In the genomic region with DNA sequence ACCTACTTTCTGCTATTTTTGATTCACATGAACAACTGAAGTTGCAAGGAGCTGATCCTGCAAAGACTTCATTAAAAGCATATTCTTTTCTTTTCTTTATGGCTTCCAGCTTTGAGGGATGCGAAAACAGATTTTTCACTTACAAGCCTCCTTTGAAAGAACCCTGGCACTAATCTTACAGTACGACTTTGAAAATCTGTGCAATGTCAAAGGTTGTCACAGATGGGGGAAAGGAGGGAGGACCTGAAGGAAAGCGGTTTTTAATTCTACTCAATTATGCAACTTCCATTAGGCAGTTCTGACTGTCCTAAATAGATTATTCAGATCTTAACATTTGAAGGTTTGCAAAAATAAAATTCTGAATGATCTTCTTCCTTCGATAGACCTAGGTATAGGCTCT, we compare ENCODE assay signal across 16 cellular contexts.
"Had no signal": no experiment of that assay in that cellular context is flagged by ENCODE, and none has a peak within 500 bp of the region (broad histone marks: within the 10 kb centered on the region; RNA-seq: fewer than 3 reads in every experiment).

No MANE protein-coding gene starts in this region.

- H3K4me1 ChIP-seq: breast epithelium, testis had no signal

- H3K27ac ChIP-seq: breast epithelium, hepatocyte, skin epidermis, testis, VCaP had no signal

- H3K9me3 ChIP-seq: breast epithelium, testis had no signal

- H3K79me2 ChIP-seq: hepatocyte had no signal

- H3K36me3 ChIP-seq: breast epithelium had no signal

- H3K4me3 ChIP-seq: breast epithelium, hepatocyte, lung, skin epidermis, testis had no signal

- ATAC-seq: activated CD4-positive, alpha-beta T cell treated with anti-CD3 and anti-CD28 coated beads for 36 hours; activated CD8-positive, alpha-beta T cell treated with anti-CD3 and anti-CD28 coated beads for 36 hours; activated T-cell treated with anti-CD3 and anti-CD28 coated beads, Interleukin-2, amount 50 U/mL, for 72 hours; stimulated activated naive CD8-positive, alpha-beta T cell treated with anti-CD3 and anti-CD28 coated beads, Interleukin-15, amount 100 ng/mL, for 72 hours had no signal

- H3K27me3 ChIP-seq: breast epithelium, hepatocyte, testis had no signal

- DNase-seq: activated CD4-positive, alpha-beta T cell treated with anti-CD3 and anti-CD28 coated beads for 36 hours; activated CD8-positive, alpha-beta memory T cell treated with anti-CD3 and anti-CD28 coated beads, Interleukin-2, amount 50 U/mL, for 4 hours; activated CD8-positive, alpha-beta T cell treated with anti-CD3 and anti-CD28 coated beads for 36 hours; activated gamma-delta T cell treated with Interleukin-2 at 50 U/mL for 16 hours; activated naive CD8-positive, alpha-beta T cell treated with anti-CD3 and anti-CD28 coated beads for 36 hours; activated T-cell treated with anti-CD3 and anti-CD28 coated beads, Interleukin-2, amount 50 U/mL, for 72 hours; anterior cingulate cortex; stimulated activated CD4-positive, alpha-beta T cell treated with anti-CD3 and anti-CD28 coated beads, Interleukin-4, amount 100 ng/mL, for 4 hours; stimulated activated naive CD8-positive, alpha-beta T cell treated with anti-CD3 and anti-CD28 coated beads, Interleukin-15, amount 100 ng/mL, for 72 hours; T1000; testis had no signal

- H3K4me2 ChIP-seq: hepatocyte had no signal

- H2AFZ ChIP-seq: hepatocyte had no signal
